In the genomic region with DNA sequence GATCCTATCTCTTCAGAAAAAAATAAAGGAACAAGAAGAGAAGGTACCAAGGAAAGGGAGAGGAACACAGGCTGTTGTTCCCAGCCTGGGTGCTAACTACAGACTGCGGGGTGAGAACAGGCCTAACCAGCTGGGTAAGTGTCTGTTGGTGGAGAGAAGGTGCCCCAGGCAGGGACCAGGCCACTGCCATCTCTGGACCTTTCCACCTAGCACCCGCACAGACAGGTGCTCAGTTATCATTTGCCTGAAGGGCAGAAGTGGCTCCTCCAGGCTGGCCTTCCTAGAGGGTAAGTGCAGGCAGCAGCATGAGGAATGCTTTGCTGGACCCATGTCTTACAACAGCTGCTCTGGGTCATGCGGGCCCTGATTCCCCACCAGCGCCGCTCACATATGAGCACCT, we compare ENCODE assay signal across 14 cellular contexts. TPM values are rescaled to one million over a fixed set of nuclear protein-coding genes. Genes with fewer than 3 reads are reported as not detected.
DNase-seq lines count a peak whose midpoint lies in the region; ATAC-seq and TF ChIP-seq lines count a peak whose summit lies in the region.
"Had no signal": no experiment of that assay in that cellular context is flagged by ENCODE, and none has a peak within 500 bp of the region (broad histone marks: within the 10 kb centered on the region; RNA-seq: fewer than 3 reads in every experiment).

No MANE protein-coding gene starts in this region.

- H3K36me3 Mint-ChIP-seq in MCF 10A (ENCODE audit: insufficient read depth, unreplicated experiment) (peaks cover 24% of the 10 kb centered on the region), type B pancreatic cell (peaks cover 3% of the 10 kb centered on the region)

- TF ChIP-seq EP300 in SK-N-SH (IDR thresholded peaks at IDR 0.05; ENCODE audit: borderline replicate concordance in 1 of 2, low read depth in 1 of 2, low read length in 1 of 2) = no peak

- H3K4me1 ChIP-seq in breast epithelium (peaks cover 0 to 8% of the 10 kb centered on the region in 2 donors), Panc1 (ENCODE audit: control insufficient read depth, insufficient read depth, low read length) (0 out of 2 replicates have a peak, but pooled peaks cover under 1% of the 10 kb centered on the region), SK-N-SH (ENCODE audit: control insufficient read depth in 1 of 2, insufficient read depth in 2 of 2, low read depth in 1 of 2, low read length in 1 of 2) (no peaks in the 10 kb centered on the region; a peak in 1 of 4 replicates)
- H3K4me1 ChIP-seq: parathyroid adenoma had no signal

- H3K27ac ChIP-seq in breast epithelium (peak overlapping the region; percentile 77 to 82), Panc1 (ENCODE audit: low read length) (no peak overlapping the region), coronary artery (no peak overlapping the region), SK-N-SH (ENCODE audit: low read depth in 2 of 2, low read length in 1 of 2) (no peak overlapping the region)
- H3K27ac ChIP-seq: parathyroid adenoma, spleen had no signal

- CTCF ChIA-PET in MCF 10A (lab: Yijun Ruan, JAX) = interaction anchor here (0.6 to 1.3 kb wide), 2 partner anchors 75 to 401 kb away, joined by 4 read pairs; no protein-coding TSS in a partner anchor
- CTCF ChIA-PET in Panc1 (lab: Charles Lee) = no interaction called here
- CTCF ChIA-PET in SK-N-SH (lab: Yijun Ruan, JAX) = interaction anchor here (0.6 to 3.7 kb wide), 2 partner anchors 66 to 204 kb away, joined by 4 to 15 read pairs; no protein-coding TSS in a partner anchor

- H3K9me3 Mint-ChIP-seq in MCF 10A (ENCODE audit: unreplicated experiment) = no peaks in the 10 kb centered on the region
- H3K9me3 Mint-ChIP-seq in type B pancreatic cell = no peaks in the 10 kb centered on the region

- peaks cover 90% of the 10 kb centered on the region for H3K79me2 ChIP-seq in SK-N-SH (ENCODE audit: insufficient read depth)

- H2AFZ ChIP-seq in SK-N-SH (ENCODE audit: low read depth) = no peak overlapping the region
- H2AFZ ChIP-seq: parathyroid adenoma had no signal

- TF ChIP-seq CTCF in breast epithelium (IDR thresholded peaks at IDR 0.05) = no peak
- no peak for TF ChIP-seq CTCF in MCF 10A (IDR thresholded peaks at IDR 0.05; ENCODE audit: unreplicated experiment)
- TF ChIP-seq CTCF in Panc1 (IDR thresholded peaks at IDR 0.05) = no peak
- TF ChIP-seq CTCF in type B pancreatic cell (conservative IDR thresholded peaks at IDR 0.05) = no peak
- TF ChIP-seq CTCF in coronary artery (IDR thresholded peaks at IDR 0.05) = no peak
- no peak for TF ChIP-seq CTCF in GM20000 (IDR thresholded peaks at IDR 0.05; ENCODE audit: extremely low read depth, missing control alignments)
- no peak for TF ChIP-seq CTCF in SK-N-SH (IDR thresholded peaks at IDR 0.05)

- no peak overlapping the region for H3K27ac Mint-ChIP-seq in MCF 10A (ENCODE audit: low read depth, unreplicated experiment)
- H3K27ac Mint-ChIP-seq in type B pancreatic cell = peak overlapping the region; percentile 86

- TF ChIP-seq RAD21 in SK-N-SH (IDR thresholded peaks at IDR 0.05; ENCODE audit: low read length) = no peak

- peak; percentile 26; the same call in 1 of the 2 replicates for ATAC-seq in Panc1
- ATAC-seq: Right ventricle myocardium inferior had no signal

- no peak for TF ChIP-seq POLR2A in breast epithelium (IDR thresholded peaks at IDR 0.05)

- peaks cover 26% of the 10 kb centered on the region; the same call in 1 of the 2 replicates for H4K20me1 ChIP-seq in SK-N-SH (ENCODE audit: insufficient read depth)

- DNase-seq in breast epithelium (ENCODE audit: low spot score in 2 of 2) = peak; percentile 75 to 83
- DNase-seq in MCF 10A (ENCODE audit: unreplicated experiment) = no peak
- no peak for DNase-seq in Panc1 (ENCODE audit: low read depth, low spot score)
- peak; percentile 87 for DNase-seq in islet precursor cell
- no peak for DNase-seq in type B pancreatic cell (ENCODE audit: extremely low spot score, unreplicated experiment)
- no peak for DNase-seq in coronary artery (ENCODE audit: low spot score)
- no peak for DNase-seq in GM20000 (ENCODE audit: low spot score)
- no peak for DNase-seq in SK-N-SH
- DNase-seq: activated CD4-positive, alpha-beta T cell treated with anti-CD3 and anti-CD28 coated beads, Interleukin-2, amount 50 U/mL, for 1 hour; activated effector memory CD4-positive, alpha-beta T cell treated with Interleukin-2 at 50 U/mL for 16 hours; head of caudate nucleus; spleen had no signal

- H3K4me3 ChIP-seq in breast epithelium (peak overlapping the region in 1 of 3 donors; percentile 15), Panc1 (ENCODE audit: low read depth in 2 of 2, low read length in 2 of 2) (no peak overlapping the region), coronary artery (no peak overlapping the region), SK-N-SH (ENCODE audit: low read depth in 2 of 2, low read length in 1 of 2) (no peak overlapping the region)
- H3K4me3 ChIP-seq: spleen had no signal

- H3K4me1 Mint-ChIP-seq in MCF 10A (ENCODE audit: insufficient read depth, unreplicated experiment) (no peaks in the 10 kb centered on the region), type B pancreatic cell (ENCODE audit: unreplicated experiment) (no peaks in the 10 kb centered on the region)

- in situ Hi-C loops in Panc1 (cut with HindIII; ENCODE audit: low pct_unique_long_range_greater_than_20kb, low sequenced_read_pairs) = no loop called here

- H3K36me3 ChIP-seq in breast epithelium (no peaks in the 10 kb centered on the region), Panc1 (ENCODE audit: control insufficient read depth, insufficient read depth, low read length) (peaks cover 8% of the 10 kb centered on the region), SK-N-SH (replicated peaks in 1 of 2; ENCODE audit: control insufficient read depth in 1 of 2, insufficient read depth in 2 of 2, low read length in 1 of 2) (peaks cover 6 to 18% of the 10 kb centered on the region in 2 experiments)

- H3K27me3 ChIP-seq in breast epithelium (no peaks in the 10 kb centered on the region), Panc1 (ENCODE audit: control insufficient read depth, insufficient read depth, low read length) (no peaks in the 10 kb centered on the region), SK-N-SH (ENCODE audit: insufficient read depth) (no peaks in the 10 kb centered on the region)
- H3K27me3 ChIP-seq: spleen had no signal

- no peaks in the 10 kb centered on the region for H3K9me3 ChIP-seq in breast epithelium
- no peaks in the 10 kb centered on the region for H3K9me3 ChIP-seq in Panc1 (ENCODE audit: control insufficient read depth, insufficient read depth, low read depth, low read length)
- H3K9me3 ChIP-seq in SK-N-SH = no peaks in the 10 kb centered on the region
- H3K9me3 ChIP-seq: spleen had no signal

- no peak overlapping the region for H3K9ac ChIP-seq in SK-N-SH
- H3K9ac ChIP-seq: parathyroid adenoma had no signal

- POLR2A ChIA-PET in MCF 10A (lab: Yijun Ruan, JAX) (no interaction called here), Panc1 (lab: Charles Lee) (no interaction called here), SK-N-SH (lab: Yijun Ruan, JAX) (no interaction called here)

- BruUV-seq in MCF 10A (replicated peaks; lab: Mats Ljungman, UMichigan) = no TSS peak
- no TSS peak for BruUV-seq in Panc1 (replicated peaks; lab: Mats Ljungman, UMichigan)

- H3F3A ChIP-seq in SK-N-SH (replicated peaks; ENCODE audit: insufficient read depth) = no peaks in the 10 kb centered on the region

- no peak overlapping the region for H3K4me2 ChIP-seq in SK-N-SH

- 100% methylated on average over 4 of the region's 5 CpGs for WGBS in SK-N-SH (ENCODE audit: low lambda C conversion rate)

- H3K9me2 ChIP-seq in SK-N-SH = no peaks in the 10 kb centered on the region

- H3K27me3 Mint-ChIP-seq in MCF 10A (ENCODE audit: insufficient read depth, unreplicated experiment) (no peaks in the 10 kb centered on the region), type B pancreatic cell (no peaks in the 10 kb centered on the region)

- intact Hi-C loops in breast epithelium (cut with DNase I; ENCODE audit: low total_unique reads) = no loop called here
- intact Hi-C loops in MCF 10A (cut with micrococcal nuclease) = no loop called here
- intact Hi-C loops in Panc1 (cut with micrococcal nuclease; ENCODE audit: unreplicated experiment) = no loop called here

- H3K4me3 Mint-ChIP-seq in MCF 10A (ENCODE audit: unreplicated experiment) (no peak overlapping the region), type B pancreatic cell (no peak overlapping the region)

TF ChIP-seq in SK-N-SH, 30 proteins besides CTCF, POLR2A, EP300 and RAD21 (continues in another document):
- TF ChIP-seq JUND (IDR thresholded peaks at IDR 0.05) (no peak), FOXM1 (IDR thresholded peaks at IDR 0.05; ENCODE audit: low read depth) (no peak), FOXJ3 (CRISPR knock-in tag; IDR thresholded peaks at IDR 0.05) (no peak), POLR2AphosphoS5 (IDR thresholded peaks at IDR 0.05; ENCODE audit: low read depth, low read length) (no peak), RCOR1 (IDR thresholded peaks at IDR 0.05; ENCODE audit: low read length) (no peak), GATA2 (CRISPR knock-in tag; IDR thresholded peaks at IDR 0.05) (no peak)
- TF ChIP-seq, protein P1, sequence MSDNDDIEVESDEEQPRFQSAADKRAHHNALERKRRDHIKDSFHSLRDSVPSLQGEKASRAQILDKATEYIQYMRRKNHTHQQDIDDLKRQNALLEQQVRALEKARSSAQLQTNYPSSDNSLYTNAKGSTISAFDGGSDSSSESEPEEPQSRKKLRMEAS (IDR thresholded peaks at IDR 0.05; ENCODE audit: low read depth) = no peak

RNA-seq across cellular contexts. Expression of a gene that starts 10.1 kb away (rescaled TPM):
- total RNA-seq in breast epithelium (10 to 100 TPM; 30.6 to 55.1 (median 55.0) TPM), MCF 10A (2022) (47.7 and 76.4 TPM in 2 replicates), Panc1 (2021; ENCODE audit: unreplicated experiment) (168 TPM), type B pancreatic cell (ENCODE audit: low replicate concordance) (85.0 and 167 TPM in 2 replicates)
- 111 TPM for polyA plus RNA-seq in Panc1 (2012; ENCODE audit: insufficient read length)
- polyA plus RNA-seq in SK-N-SH (2012; rRNA removed) = 46.1 and 58.3 TPM in 2 replicates
- 33.8 and 37.3 TPM in 2 replicates for polyA plus RNA-seq in SK-N-SH (2012; cell fraction: cytosol; rRNA removed)
- 151 and 170 TPM in 2 replicates for polyA plus RNA-seq in SK-N-SH (2012; cell fraction: nucleus; rRNA removed)

RNA-seq across cellular contexts. Expression of a gene that starts 46.5 kb away (rescaled TPM):
- total RNA-seq in breast epithelium (10 to 100 TPM in 2 of 3 donors, 1 to 10 TPM in 1; 6.1 to 18.4 (median 13.1) TPM), MCF 10A (2022) (0.64 and 0.89 TPM in 2 replicates), Panc1 (2021; ENCODE audit: unreplicated experiment) (2.9 TPM), type B pancreatic cell (ENCODE audit: low replicate concordance) (8.0 and 23.3 TPM in 2 replicates)
- polyA plus RNA-seq in Panc1 (2012; ENCODE audit: insufficient read length) = 0.92 TPM
- polyA plus RNA-seq in SK-N-SH (2012; rRNA removed) = 3.6 and 3.8 TPM in 2 replicates
- polyA plus RNA-seq in SK-N-SH (2012; cell fraction: cytosol; rRNA removed) = 2.1 and 2.5 TPM in 2 replicates
- 3.3 and 4.4 TPM in 2 replicates for polyA plus RNA-seq in SK-N-SH (2012; cell fraction: nucleus; rRNA removed)

Comparison
In these comparisons a context has a peak if more than half of its experiments do, and no peak if none do; other contexts are left out.
1. DNase-seq: peak in breast epithelium (2 of 2) and islet precursor cell (single experiment); none in MCF 10A (single experiment), Panc1 (single experiment), type B pancreatic cell (single experiment), coronary artery (single experiment), GM20000 (single experiment) and SK-N-SH (single experiment).
2. H3K27ac ChIP-seq: peak in breast epithelium (2 of 2); none in Panc1 (single experiment), coronary artery (0 of 2) and SK-N-SH (0 of 2).